8 cellular contexts compared by ENCODE assay signal in the genomic region with DNA sequence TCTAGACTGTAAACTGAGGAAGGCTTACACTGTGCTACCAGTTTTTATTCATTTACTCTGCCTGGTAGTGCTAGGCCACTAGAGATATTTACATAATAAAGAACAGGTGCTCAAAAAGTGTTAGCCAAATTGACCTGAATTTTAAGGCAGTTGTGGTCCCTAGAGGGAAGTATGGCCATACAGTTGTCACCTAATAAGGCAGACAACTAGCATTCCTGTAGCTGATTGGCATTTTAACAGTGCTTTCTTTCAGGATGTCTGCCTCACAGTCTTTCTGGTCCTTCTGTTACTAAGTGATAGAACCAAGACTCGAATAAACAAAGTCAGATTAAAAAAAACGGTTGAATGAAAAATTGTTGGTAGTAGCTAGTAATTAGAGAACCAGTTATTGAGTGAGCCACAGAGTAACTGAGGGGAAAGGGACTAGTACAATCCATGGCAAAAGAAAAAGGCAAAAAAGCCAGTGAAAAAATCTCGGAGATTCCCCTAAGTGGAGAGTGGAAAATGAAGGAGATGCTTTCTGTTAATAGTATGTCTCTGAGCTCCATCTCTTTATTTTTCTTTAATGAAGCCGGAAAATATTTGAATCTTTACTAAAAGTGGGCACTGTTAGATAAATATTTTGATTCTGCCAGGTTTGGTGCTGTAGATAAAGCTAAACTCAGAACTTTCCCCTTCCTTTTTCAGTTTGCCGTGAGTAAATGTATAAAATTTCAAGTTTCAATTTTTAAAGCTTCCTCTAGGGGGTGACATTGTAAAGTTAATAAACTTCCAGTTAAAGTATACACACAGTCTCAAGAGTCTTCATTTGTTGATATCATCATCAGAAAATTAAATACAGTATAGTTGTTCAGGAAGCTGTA. TPM values are rescaled to one million over a fixed set of nuclear protein-coding genes. Genes with fewer than 3 reads are reported as not detected.
DNase-seq lines count a peak whose midpoint lies in the region; ATAC-seq and TF ChIP-seq lines count a peak whose summit lies in the region.

No MANE protein-coding gene starts in this region.

- peak; percentile 72 for ATAC-seq in GM18511 (IDR thresholded peaks at IDR 0.05; ENCODE audit: unreplicated experiment)
- peak; percentile 42 for ATAC-seq in activated naive CD8-positive, alpha-beta T cell treated with anti-CD3 and anti-CD28 coated beads, Interleukin-2, amount 10 ng/mL, durations not matched to agents 7 days and 5 days (ENCODE audit: low read depth)

- no peaks in the 10 kb centered on the region for H3K27me3 ChIP-seq in AG04450 (ENCODE audit: control insufficient read depth, insufficient read depth, low read length)
- H3K27me3 ChIP-seq in tibial nerve, result no peaks in the 10 kb centered on the region

- peak; percentile 38; the same call in 1 of the 2 replicates for TF ChIP-seq CTCF in AG04450 (IDR thresholded peaks at IDR 0.05; ENCODE audit: low read depth, low read length)
- peak in 4 of 5 experiments; percentile 33 to 59 (median 57) for TF ChIP-seq CTCF in tibial nerve (IDR thresholded peaks at IDR 0.05)
- TF ChIP-seq CTCF in GM10266 (IDR thresholded peaks at IDR 0.05; ENCODE audit: control insufficient read depth, insufficient read depth, low read depth, missing control alignments), result no peak

- no peak for TF ChIP-seq EP300 in tibial nerve (IDR thresholded peaks at IDR 0.05)

- peaks cover 26 to 44% (median 37%) of the 10 kb centered on the region in 3 donors for H3K4me1 Mint-ChIP-seq in IgD-negative memory B cell
- peaks cover 17% of the 10 kb centered on the region for H3K4me1 Mint-ChIP-seq in activated naive CD8-positive, alpha-beta T cell treated with anti-CD3 and anti-CD28 coated beads, Interleukin-2, amount 10 ng/mL, durations not matched to agents 7 days and 5 days
- peaks cover 36 to 81% of the 10 kb centered on the region in 2 donors for H3K4me1 Mint-ChIP-seq in immature natural killer cell

- WGBS in tibial nerve, 2 donors, result 24 to 26% methylated on average over 5 of the region's 5 CpGs

- DNase-seq in AG04450 (ENCODE audit: low read depth, low spot score) (no peak), immature natural killer cell (peak in 2 of 3 donors; percentile 19 to 21), tibial nerve (ENCODE audit: low spot score in 2 of 2) (no peak), GM10266 (ENCODE audit: extremely low spot score) (no peak), C1 segment of cervical spinal cord (lab: John Stamatoyannopoulos, UW) (no peak)
- no peak for DNase-seq in activated naive CD8-positive, alpha-beta T cell treated with anti-CD3 and anti-CD28 coated beads, Interleukin-2, amount 10 ng/mL, durations not matched to agents 7 days and 5 days

- no peak for TF ChIP-seq POLR2A in tibial nerve (IDR thresholded peaks at IDR 0.05)

- H3K4me3 Mint-ChIP-seq in IgD-negative memory B cell, result peak overlapping the region in 1 of 4 donors; percentile 41
- peak overlapping the region; percentile 41 for H3K4me3 Mint-ChIP-seq in activated naive CD8-positive, alpha-beta T cell treated with anti-CD3 and anti-CD28 coated beads, Interleukin-2, amount 10 ng/mL, durations not matched to agents 7 days and 5 days
- H3K4me3 Mint-ChIP-seq in immature natural killer cell, result peak overlapping the region in 2 of 5 donors; percentile 14 to 30

- CTCF ChIA-PET in AG04450 (lab: Charles Lee), result interaction anchor here (0.6 to 6.9 kb wide), 31 partner anchors 8 to 499 kb away, joined by 3 to 68 read pairs (median 4); a partner anchor contains a TSS

- peaks cover 0 to 50% (median 6%) of the 10 kb centered on the region in 4 donors for H3K4me1 ChIP-seq in tibial nerve

- H3K9me3 ChIP-seq in AG04450 (ENCODE audit: control insufficient read depth, insufficient read depth, low read length), result no peaks in the 10 kb centered on the region
- no peaks in the 10 kb centered on the region for H3K9me3 ChIP-seq in tibial nerve

- H3K27ac ChIP-seq in AG04450 (ENCODE audit: low read depth, low read length), result no peak overlapping the region
- H3K27ac ChIP-seq in tibial nerve, result peak overlapping the region in 2 of 4 donors; percentile 29 to 74

- H3K36me3 ChIP-seq in tibial nerve, result no peaks in the 10 kb centered on the region

- H3K27me3 Mint-ChIP-seq in IgD-negative memory B cell, result no peaks in the 10 kb centered on the region
- no peaks in the 10 kb centered on the region for H3K27me3 Mint-ChIP-seq in activated naive CD8-positive, alpha-beta T cell treated with anti-CD3 and anti-CD28 coated beads, Interleukin-2, amount 10 ng/mL, durations not matched to agents 7 days and 5 days
- H3K27me3 Mint-ChIP-seq in immature natural killer cell (ENCODE audit: low read depth in 3 of 3), result no peaks in the 10 kb centered on the region

- H3K4me3 ChIP-seq in AG04450 (ENCODE audit: low read depth, low read length), result no peak overlapping the region
- no peak overlapping the region for H3K4me3 ChIP-seq in tibial nerve

- peak overlapping the region in 2 of 3 donors; percentile 6 to 80 for H3K27ac Mint-ChIP-seq in IgD-negative memory B cell
- no peak overlapping the region for H3K27ac Mint-ChIP-seq in activated naive CD8-positive, alpha-beta T cell treated with anti-CD3 and anti-CD28 coated beads, Interleukin-2, amount 10 ng/mL, durations not matched to agents 7 days and 5 days
- H3K27ac Mint-ChIP-seq in immature natural killer cell, result peak overlapping the region in 5 of 6 donors; percentile 31 to 62 (median 45)

- H3K9me3 Mint-ChIP-seq in IgD-negative memory B cell (no peaks in the 10 kb centered on the region), immature natural killer cell (no peaks in the 10 kb centered on the region)
- H3K9me3 Mint-ChIP-seq in activated naive CD8-positive, alpha-beta T cell treated with anti-CD3 and anti-CD28 coated beads, Interleukin-2, amount 10 ng/mL, durations not matched to agents 7 days and 5 days, result no peaks in the 10 kb centered on the region

- H3K36me3 Mint-ChIP-seq in IgD-negative memory B cell (peaks cover 10% of the 10 kb centered on the region), immature natural killer cell (no peaks in the 10 kb centered on the region)
- H3K36me3 Mint-ChIP-seq in activated naive CD8-positive, alpha-beta T cell treated with anti-CD3 and anti-CD28 coated beads, Interleukin-2, amount 10 ng/mL, durations not matched to agents 7 days and 5 days, result peaks cover 3% of the 10 kb centered on the region

- POLR2A ChIA-PET in AG04450 (lab: Yijun Ruan, JAX), result no interaction called here
- POLR2A ChIA-PET in activated naive CD8-positive, alpha-beta T cell treated with anti-CD3 and anti-CD28 coated beads, Interleukin-2, amount 10 ng/mL, durations not matched to agents 7 days and 5 days (lab: Charles Lee), result interaction anchor here (0.6 to 1.1 kb wide), 2 partner anchors 8 to 15 kb away, joined by 3 to 4 read pairs; no protein-coding TSS in a partner anchor

RNA-seq across cellular contexts. Expression of a gene that starts 9.1 kb away (rescaled TPM):
- polyA plus RNA-seq in AG04450 (2011; rRNA removed) (81.4 and 103 TPM in 2 replicates), IgD-negative memory B cell (60.2 TPM), immature natural killer cell (10 to 100 TPM; 38.9 to 83.1 (median 81.2) TPM)
- 62.3 and 77.8 TPM in 2 replicates for polyA minus RNA-seq in AG04450 (2011; rRNA and poly(A)+ RNA removed)
- 10 to 100 TPM; 41.7 to 45.7 TPM for total RNA-seq in activated naive CD8-positive, alpha-beta T cell treated with anti-CD3 and anti-CD28 coated beads, Interleukin-2, amount 10 ng/mL, durations not matched to agents 7 days and 5 days
- 10 to 100 TPM; 33.6 to 55.3 (median 36.2) TPM for total RNA-seq in tibial nerve

RNA-seq across cellular contexts. Expression of a gene that starts 9.2 kb away (rescaled TPM):
- polyA plus RNA-seq in AG04450 (2011; rRNA removed) (0.15 TPM in 1 of 2 replicates, not detected in the other), IgD-negative memory B cell (not detected), immature natural killer cell (not detected)
- polyA minus RNA-seq in AG04450 (2011; rRNA and poly(A)+ RNA removed), result not detected in 2 replicates
- total RNA-seq in activated naive CD8-positive, alpha-beta T cell treated with anti-CD3 and anti-CD28 coated beads, Interleukin-2, amount 10 ng/mL, durations not matched to agents 7 days and 5 days, result not detected
- 1 to 10 TPM in 1 of 4 donors, not detected in 3; 1.1 TPM for total RNA-seq in tibial nerve

RNA-seq across cellular contexts. Expression of a gene that starts 23.4 kb away (rescaled TPM):
- polyA plus RNA-seq in AG04450 (2011; rRNA removed) (not detected in 2 replicates), IgD-negative memory B cell (not detected), immature natural killer cell (not detected)
- not detected in 2 replicates for polyA minus RNA-seq in AG04450 (2011; rRNA and poly(A)+ RNA removed)
- not detected for total RNA-seq in activated naive CD8-positive, alpha-beta T cell treated with anti-CD3 and anti-CD28 coated beads, Interleukin-2, amount 10 ng/mL, durations not matched to agents 7 days and 5 days
- total RNA-seq in tibial nerve, result not detected

Comparison
In these comparisons a context has a peak if more than half of its experiments do, and no peak if none do; other contexts are left out.
1. DNase-seq: peak in immature natural killer cell (2 of 3); none in AG04450 (single experiment), activated naive CD8-positive, alpha-beta T cell treated with anti-CD3 and anti-CD28 coated beads, Interleukin-2, amount 10 ng/mL, durations not matched to agents 7 days and 5 days (single experiment), tibial nerve (0 of 2), GM10266 (single experiment) and C1 segment of cervical spinal cord (0 of 14).